1 cellular context compared by ENCODE assay signal in genomic region chr17:75684249-75684648, GRCh38.
TF ChIP-seq lines count a peak whose summit lies in the region.

No MANE protein-coding gene starts in this region.

TF ChIP-seq in GM23338, 12 proteins besides CTCF, POLR2A, EP300 and RAD21:
- TF ChIP-seq ZNF462 (CRISPR knock-in tag; IDR thresholded peaks at IDR 0.05) (no peak), ZNF114 (CRISPR knock-in tag; IDR thresholded peaks at IDR 0.05) (no peak), POLR2AphosphoS5 (IDR thresholded peaks at IDR 0.05; ENCODE audit: low read depth) (no peak), NANOG (IDR thresholded peaks at IDR 0.05; ENCODE audit: borderline replicate concordance) (no peak), REST (IDR thresholded peaks at IDR 0.05; ENCODE audit: unreplicated experiment) (no peak), JUNB (IDR thresholded peaks at IDR 0.05; ENCODE audit: unreplicated experiment) (no peak), EZH2phosphoT487 (IDR thresholded peaks at IDR 0.05; ENCODE audit: unreplicated experiment) (no peak), ZNF331 (CRISPR knock-in tag; IDR thresholded peaks at IDR 0.05; ENCODE audit: low read depth) (no peak), STAT1 (IDR thresholded peaks at IDR 0.05; ENCODE audit: unreplicated experiment) (no peak), CREB1 (CRISPR knock-in tag; IDR thresholded peaks at IDR 0.05; ENCODE audit: low read depth) (no peak), EZH2 (IDR thresholded peaks at IDR 0.05; ENCODE audit: low read depth, unreplicated experiment) (no peak), ETS1 (IDR thresholded peaks at IDR 0.05) (no peak)
